ENCODE assay signal across 8 cellular contexts in genomic region chr1:211416246-211416627, GRCh38.
DNase-seq lines count a peak whose midpoint lies in the region; ATAC-seq and TF ChIP-seq lines count a peak whose summit lies in the region.
"Not testable (repeated sequence)": the region's sequence is repeated elsewhere in the genome, so short reads cannot be mapped to it uniquely, and the experiment has no call there.

No MANE protein-coding gene starts in this region.

- H3K36me3 Mint-ChIP-seq in activated naive CD4-positive, alpha-beta T cell treated with anti-CD3 and anti-CD28 coated beads, Interleukin-2, amount 10 ng/mL, durations not matched to agents 7 days and 5 days; naive B cell; stimulated activated memory B cell treated with anti-CD40 and anti-IgM and Interleukin-4, amounts not matched to agents 10 μg/mL and 1 μg/mL and 100 μg/mL, for 72 hours: not testable (repeated sequence)

- not testable (repeated sequence) for H3K27me3 ChIP-seq in foreskin keratinocyte

- ATAC-seq in GM21723 (IDR thresholded peaks at IDR 0.05; ENCODE audit: unreplicated experiment) (peak; percentile 72), HG03469 (IDR thresholded peaks at IDR 0.05; ENCODE audit: unreplicated experiment) (peak; percentile 25), SK-N-SH treated with all-trans-retinoic acid at 6 μM for 48 hours (peak; percentile 73), foreskin keratinocyte (peak; percentile 57), naive B cell (ENCODE audit: low read depth in 2 of 2) (peak; percentile 73 to 79)
- ATAC-seq in stimulated activated memory B cell treated with anti-CD40 and anti-IgM and Interleukin-4, amounts not matched to agents 10 μg/mL and 1 μg/mL and 100 μg/mL, for 72 hours: peak; percentile 86

- TF ChIP-seq CTCF in foreskin keratinocyte (conservative IDR thresholded peaks at IDR 0.05): peak; percentile 27

- not testable (repeated sequence) for H3K9me3 Mint-ChIP-seq in activated naive CD4-positive, alpha-beta T cell treated with anti-CD3 and anti-CD28 coated beads, Interleukin-2, amount 10 ng/mL, durations not matched to agents 7 days and 5 days; naive B cell; stimulated activated memory B cell treated with anti-CD40 and anti-IgM and Interleukin-4, amounts not matched to agents 10 μg/mL and 1 μg/mL and 100 μg/mL, for 72 hours

- H3K27ac ChIP-seq in foreskin keratinocyte: not testable (repeated sequence)

- H3K27me3 Mint-ChIP-seq in activated naive CD4-positive, alpha-beta T cell treated with anti-CD3 and anti-CD28 coated beads, Interleukin-2, amount 10 ng/mL, durations not matched to agents 7 days and 5 days; naive B cell; stimulated activated memory B cell treated with anti-CD40 and anti-IgM and Interleukin-4, amounts not matched to agents 10 μg/mL and 1 μg/mL and 100 μg/mL, for 72 hours: not testable (repeated sequence)

- DNase-seq in ELR (ENCODE audit: low read depth) (peak; percentile 53), naive B cell (peak; percentile 44)
- not testable (repeated sequence) for DNase-seq in activated naive CD4-positive, alpha-beta T cell treated with anti-CD3 and anti-CD28 coated beads, Interleukin-2, amount 10 ng/mL, durations not matched to agents 7 days and 5 days; foreskin keratinocyte

- H3K27ac Mint-ChIP-seq in activated naive CD4-positive, alpha-beta T cell treated with anti-CD3 and anti-CD28 coated beads, Interleukin-2, amount 10 ng/mL, durations not matched to agents 7 days and 5 days: not testable (repeated sequence)
- peak overlapping the region in 2 of 6 donors; percentile 9 to 58 for H3K27ac Mint-ChIP-seq in naive B cell
- peak overlapping the region; percentile 75 for H3K27ac Mint-ChIP-seq in stimulated activated memory B cell treated with anti-CD40 and anti-IgM and Interleukin-4, amounts not matched to agents 10 μg/mL and 1 μg/mL and 100 μg/mL, for 72 hours

- peak overlapping the region; percentile 38 for H3K4me3 Mint-ChIP-seq in activated naive CD4-positive, alpha-beta T cell treated with anti-CD3 and anti-CD28 coated beads, Interleukin-2, amount 10 ng/mL, durations not matched to agents 7 days and 5 days
- H3K4me3 Mint-ChIP-seq in naive B cell: peak overlapping the region; percentile 21 to 87 (median 58)
- H3K4me3 Mint-ChIP-seq in stimulated activated memory B cell treated with anti-CD40 and anti-IgM and Interleukin-4, amounts not matched to agents 10 μg/mL and 1 μg/mL and 100 μg/mL, for 72 hours: peak overlapping the region; percentile 67

- peaks cover 10% of the 10 kb centered on the region for H3K4me1 Mint-ChIP-seq in activated naive CD4-positive, alpha-beta T cell treated with anti-CD3 and anti-CD28 coated beads, Interleukin-2, amount 10 ng/mL, durations not matched to agents 7 days and 5 days
- peaks cover 8 to 12% (median 11%) of the 10 kb centered on the region in 3 donors for H3K4me1 Mint-ChIP-seq in naive B cell
- H3K4me1 Mint-ChIP-seq in stimulated activated memory B cell treated with anti-CD40 and anti-IgM and Interleukin-4, amounts not matched to agents 10 μg/mL and 1 μg/mL and 100 μg/mL, for 72 hours: peaks cover 22% of the 10 kb centered on the region

- not testable (repeated sequence) for H3K4me1 ChIP-seq in foreskin keratinocyte

- CTCF ChIA-PET in activated naive CD4-positive, alpha-beta T cell treated with anti-CD3 and anti-CD28 coated beads, Interleukin-2, amount 10 ng/mL, durations not matched to agents 7 days and 5 days (lab: Charles Lee): interaction anchor here (0.6 to 1.3 kb wide), 2 partner anchors 93 to 138 kb away, joined by 3 to 4 read pairs; no protein-coding TSS in a partner anchor

Comparison
In these comparisons a context has a peak if more than half of its experiments do, and no peak if none do; other contexts are left out.
1. ATAC-seq: peak in every context shown above with its lines; median percentile 86 in stimulated activated memory B cell treated with anti-CD40 and anti-IgM and Interleukin-4, amounts not matched to agents 10 μg/mL and 1 μg/mL and 100 μg/mL, for 72 hours; 76 in naive B cell; 73 in SK-N-SH treated with all-trans-retinoic acid at 6 μM for 48 hours; 72 in GM21723; 57 in foreskin keratinocyte; 25 in HG03469.